In the genomic region with DNA sequence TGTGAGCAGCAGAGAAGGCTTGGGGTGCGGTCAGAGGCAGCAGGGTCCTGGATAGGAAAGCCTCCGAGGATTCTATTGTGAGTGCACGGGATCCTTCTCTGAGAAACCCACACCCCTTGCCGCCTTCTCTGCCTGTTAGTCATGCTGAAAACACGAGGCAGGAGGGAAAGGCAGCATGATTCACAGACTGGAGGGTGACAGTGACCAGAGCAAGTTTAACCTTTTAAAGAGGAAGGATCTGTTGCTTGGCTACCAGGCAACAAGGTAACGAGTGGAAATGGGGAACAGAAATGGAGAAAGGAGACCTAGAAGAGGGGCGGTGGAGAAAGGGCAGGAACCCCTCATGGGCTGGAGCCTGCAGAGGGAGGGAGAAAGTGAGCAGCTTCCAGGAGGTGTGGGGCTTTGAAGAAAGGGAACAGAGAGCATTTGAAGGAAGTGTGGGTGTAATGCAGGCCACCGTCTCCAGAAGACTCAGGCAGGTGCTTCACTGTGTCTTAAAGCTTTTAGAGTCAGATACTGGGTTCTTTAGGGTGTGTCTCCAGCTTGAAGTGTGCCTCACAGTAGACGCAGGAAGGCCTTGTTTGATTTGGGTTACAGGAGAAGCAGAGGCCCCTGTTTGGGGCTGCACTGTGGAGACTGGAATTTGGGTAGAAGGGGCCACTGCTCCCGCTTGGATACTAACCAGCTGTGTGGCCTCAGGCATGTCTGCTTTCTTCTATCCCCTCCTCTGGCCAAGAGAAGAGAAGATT, we compare ENCODE assay signal across 8 cellular contexts. TPM values are rescaled to one million over a fixed set of nuclear protein-coding genes. Genes with fewer than 3 reads are reported as not detected.
DNase-seq lines count a peak whose midpoint lies in the region; ATAC-seq and TF ChIP-seq lines count a peak whose summit lies in the region.

No MANE protein-coding gene starts in this region.

- intact Hi-C loops in activated CD4-positive, alpha-beta T cell treated with anti-CD3 and anti-CD28 coated beads, Interleukin-2, amount 10 ng/mL, durations not matched to agents 24 days and 14 days (cut with micrococcal nuclease), result loop anchor here (2.0 to 5.0 kb wide), 2 partner anchors 94 to 284 kb away; a partner anchor contains a TSS

- H3K27me3 ChIP-seq in ACC112 (ENCODE audit: insufficient read depth, low read length) (no peaks in the 10 kb centered on the region), neuronal stem cell (ENCODE audit: control insufficient read depth in 3 of 3, insufficient read depth in 3 of 3, low read depth in 1 of 3, low read length in 3 of 3) (peaks cover 0 to 19% (median 0%) of the 10 kb centered on the region in 3 experiments)

- DNase-seq in HS-27A (ENCODE audit: low read depth) (peak; percentile 86), epithelial cell of proximal tubule (ENCODE audit: low read depth) (peak; percentile 82), neuronal stem cell (ENCODE audit: low spot score) (no peak), NCI-H1436 (lab: John Stamatoyannopoulos, UW) (no peak)
- DNase-seq in activated CD4-positive, alpha-beta T cell treated with anti-CD3 and anti-CD28 coated beads, Interleukin-2, amount 10 ng/mL, durations not matched to agents 24 days and 14 days, result peak; percentile 71

- H3K4me1 ChIP-seq in ACC112 (ENCODE audit: control insufficient read depth, insufficient read depth, low read length, unreplicated experiment) (peaks cover 43% of the 10 kb centered on the region), neuronal stem cell (ENCODE audit: control insufficient read depth in 2 of 2, insufficient read depth in 1 of 2, low read depth in 1 of 2, low read length in 2 of 2) (peaks cover 46 to 51% of the 10 kb centered on the region in 2 donors)

- no peaks in the 10 kb centered on the region for H3K36me3 Mint-ChIP-seq in activated CD4-positive, alpha-beta T cell treated with anti-CD3 and anti-CD28 coated beads, Interleukin-2, amount 10 ng/mL, durations not matched to agents 24 days and 14 days (ENCODE audit: low read depth)

- peaks cover 30% of the 10 kb centered on the region for H3K4me1 Mint-ChIP-seq in activated CD4-positive, alpha-beta T cell treated with anti-CD3 and anti-CD28 coated beads, Interleukin-2, amount 10 ng/mL, durations not matched to agents 24 days and 14 days

- no peak for TF ChIP-seq CTCF in epithelial cell of proximal tubule (conservative IDR thresholded peaks at IDR 0.05; ENCODE audit: low read depth, low read length)

- peak overlapping the region; percentile 63 for H3K18ac ChIP-seq in neuronal stem cell (ENCODE audit: low read length)

- no peaks in the 10 kb centered on the region for H3K9me3 ChIP-seq in neuronal stem cell (replicated peaks in 1 of 2; ENCODE audit: control insufficient read depth in 2 of 2, insufficient read depth in 1 of 2, low read depth in 1 of 2, low read length in 2 of 2)

- H3K4me3 Mint-ChIP-seq in activated CD4-positive, alpha-beta T cell treated with anti-CD3 and anti-CD28 coated beads, Interleukin-2, amount 10 ng/mL, durations not matched to agents 24 days and 14 days, result peak overlapping the region; percentile 68

- H3K36me3 ChIP-seq in ACC112 (ENCODE audit: insufficient read depth, low read length) (no peaks in the 10 kb centered on the region), neuronal stem cell (replicated peaks in 1 of 2; ENCODE audit: control insufficient read depth in 2 of 2, insufficient read depth in 2 of 2, low read length in 2 of 2) (no peaks in the 10 kb centered on the region)

- peak overlapping the region; percentile 96 for H3K27ac Mint-ChIP-seq in activated CD4-positive, alpha-beta T cell treated with anti-CD3 and anti-CD28 coated beads, Interleukin-2, amount 10 ng/mL, durations not matched to agents 24 days and 14 days

- H3K4ac ChIP-seq in neuronal stem cell (ENCODE audit: low read length), result no peak overlapping the region

- ATAC-seq in GM19035 (IDR thresholded peaks at IDR 0.05; ENCODE audit: unreplicated experiment) (no peak), HG03342 (IDR thresholded peaks at IDR 0.05; ENCODE audit: unreplicated experiment) (no peak)

- no peak overlapping the region for H3K14ac ChIP-seq in neuronal stem cell (ENCODE audit: low read length)

- peak overlapping the region; percentile 34 for H2BK15ac ChIP-seq in neuronal stem cell (ENCODE audit: low read length)

- H3K23ac ChIP-seq in neuronal stem cell (ENCODE audit: low read depth, low read length, poor library complexity), result no peak overlapping the region

- H3K27me3 Mint-ChIP-seq in activated CD4-positive, alpha-beta T cell treated with anti-CD3 and anti-CD28 coated beads, Interleukin-2, amount 10 ng/mL, durations not matched to agents 24 days and 14 days, result peaks cover 2% of the 10 kb centered on the region

- H2BK12ac ChIP-seq in neuronal stem cell (ENCODE audit: low read length), result no peak overlapping the region

- no peak overlapping the region for H4K8ac ChIP-seq in neuronal stem cell (ENCODE audit: low read depth, low read length)

- no peak overlapping the region for H4K91ac ChIP-seq in neuronal stem cell (ENCODE audit: low read depth, low read length, poor library complexity)

- H2AFZ ChIP-seq in ACC112 (ENCODE audit: low read length, unreplicated experiment) (peak overlapping the region; percentile 61), neuronal stem cell (ENCODE audit: low read length) (peak overlapping the region; percentile 75)

- H2BK5ac ChIP-seq in neuronal stem cell (ENCODE audit: low read length), result no peak overlapping the region

- peak overlapping the region; percentile 91 for H3K27ac ChIP-seq in ACC112 (ENCODE audit: low read depth, low read length)
- H3K27ac ChIP-seq in neuronal stem cell (replicated peaks; ENCODE audit: low read length), result no peak overlapping the region

- H3K9ac ChIP-seq in neuronal stem cell (ENCODE audit: low read depth, low read length, poor library complexity), result no peak overlapping the region

- H3K79me2 ChIP-seq in ACC112 (ENCODE audit: control insufficient read depth, insufficient read depth, low read length, unreplicated experiment), result no peaks in the 10 kb centered on the region

- H3K9me3 Mint-ChIP-seq in activated CD4-positive, alpha-beta T cell treated with anti-CD3 and anti-CD28 coated beads, Interleukin-2, amount 10 ng/mL, durations not matched to agents 24 days and 14 days, result no peaks in the 10 kb centered on the region

- peak overlapping the region; percentile 20 for H2BK120ac ChIP-seq in neuronal stem cell (ENCODE audit: low read depth, low read length)

- H3K4me2 ChIP-seq in neuronal stem cell (ENCODE audit: insufficient read depth, low read length, poor library complexity, severe bottlenecking), result no peak overlapping the region

- peak overlapping the region; percentile 47 for H3K4me3 ChIP-seq in ACC112 (ENCODE audit: low read depth, low read length)
- no peak overlapping the region for H3K4me3 ChIP-seq in epithelial cell of proximal tubule (ENCODE audit: low read depth, low read length)
- H3K4me3 ChIP-seq in neuronal stem cell (ENCODE audit: low read length in 2 of 2), result no peak overlapping the region

- WGBS in neuronal stem cell (ENCODE audit: extremely low coverage in 2 of 2, insufficient read length in 2 of 2, insufficient replicate concordance in 1 of 2), 2 donors, result no CpG with 5 or more reads among the region's 10 CpGs

- peak overlapping the region; percentile 87 for H2AK5ac ChIP-seq in neuronal stem cell (ENCODE audit: low read depth, low read length)

- no peaks in the 10 kb centered on the region for H3K79me1 ChIP-seq in neuronal stem cell (ENCODE audit: low read depth, low read length)

RNA-seq across cellular contexts. Expression of a gene that starts 19.1 kb away (rescaled TPM):
- not detected in 2 replicates for total RNA-seq in activated CD4-positive, alpha-beta T cell treated with anti-CD3 and anti-CD28 coated beads, Interleukin-2, amount 10 ng/mL, durations not matched to agents 24 days and 14 days
- total RNA-seq in epithelial cell of proximal tubule, result not detected in 2 replicates
- polyA plus RNA-seq in neuronal stem cell (2013, experiment 1 of 2), result 0.11 TPM
- 0.08 TPM for polyA plus RNA-seq in neuronal stem cell (2013, experiment 2 of 2)

RNA-seq across cellular contexts. Expression of a gene that starts 37.4 kb away (rescaled TPM):
- not detected in 2 replicates for total RNA-seq in activated CD4-positive, alpha-beta T cell treated with anti-CD3 and anti-CD28 coated beads, Interleukin-2, amount 10 ng/mL, durations not matched to agents 24 days and 14 days
- not detected in 2 replicates for total RNA-seq in epithelial cell of proximal tubule
- polyA plus RNA-seq in neuronal stem cell (2013, experiment 1 of 2), result 3.9 TPM
- polyA plus RNA-seq in neuronal stem cell (2013, experiment 2 of 2), result 4.0 TPM

Comparison
In these comparisons a context has a peak if more than half of its experiments do, and no peak if none do; other contexts are left out.
1. DNase-seq: peak in HS-27A (single experiment), activated CD4-positive, alpha-beta T cell treated with anti-CD3 and anti-CD28 coated beads, Interleukin-2, amount 10 ng/mL, durations not matched to agents 24 days and 14 days (single experiment) and epithelial cell of proximal tubule (single experiment); none in neuronal stem cell (single experiment) and NCI-H1436 (single experiment).